ENCODE assay signal across 25 cellular contexts in the genomic region with DNA sequence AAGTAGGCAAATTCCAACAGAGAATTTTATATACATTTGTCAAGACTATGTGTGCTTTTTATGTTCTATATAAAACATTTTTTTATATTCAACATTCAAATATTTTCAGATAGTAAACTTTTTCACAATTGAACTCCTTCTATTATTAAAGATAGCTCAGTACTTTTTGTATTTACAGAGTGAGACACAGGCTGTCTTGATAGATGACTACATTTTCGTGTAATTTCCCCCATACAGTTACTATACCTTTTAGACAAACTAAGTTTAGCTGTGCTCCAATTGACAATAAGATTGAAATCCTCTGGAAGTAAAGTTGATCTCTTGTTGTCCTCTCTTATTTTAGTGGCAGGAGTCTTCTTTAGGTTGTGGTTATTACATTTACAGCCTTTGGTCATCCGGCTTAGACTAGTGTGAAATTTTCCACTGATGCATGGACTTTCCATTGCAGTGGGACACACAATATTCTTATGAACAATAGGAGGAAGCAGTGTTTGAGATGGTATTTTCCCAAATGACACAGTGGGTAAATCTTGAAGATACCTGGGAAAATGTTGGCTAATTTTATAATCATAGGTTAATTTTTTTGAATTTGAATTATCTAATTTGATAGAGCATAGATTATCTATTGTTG. TPM values are rescaled to one million over a fixed set of nuclear protein-coding genes. Genes with fewer than 3 reads are reported as not detected.
DNase-seq lines count a peak whose midpoint lies in the region; ATAC-seq, FAIRE-seq and TF ChIP-seq lines count a peak whose summit lies in the region.
"Had no signal": no experiment of that assay in that cellular context is flagged by ENCODE, and none has a peak within 500 bp of the region (broad histone marks: within the 10 kb centered on the region; RNA-seq: fewer than 3 reads in every experiment).

No MANE protein-coding gene starts in this region.

- peak; percentile 85 for ATAC-seq in PC-3
- no peak for ATAC-seq in pancreas
- ATAC-seq in HG03342 (IDR thresholded peaks at IDR 0.05; ENCODE audit: unreplicated experiment): no peak

- intact Hi-C loops in PC-3 (cut with micrococcal nuclease) (loop anchor here (10.0 kb wide), 1 partner anchor 887 kb away; no protein-coding TSS in a partner anchor), pancreas (cut with DNase I) (no loop called here)

- no peaks in the 10 kb centered on the region for H3K36me3 Mint-ChIP-seq in endothelial cell (ENCODE audit: low read depth, unreplicated experiment)
- H3K36me3 Mint-ChIP-seq: IgD-negative memory B cell had no signal

- H3K9ac ChIP-seq in GM23248: no peak overlapping the region
- H3K9ac ChIP-seq in PC-3 (ENCODE audit: low read length): no peak overlapping the region

- H3K4me1 ChIP-seq in GM23248 (ENCODE audit: insufficient read depth) (peaks cover 17% of the 10 kb centered on the region), PC-3 (ENCODE audit: insufficient read depth, low read length) (no peaks in the 10 kb centered on the region), osteoblast (ENCODE audit: insufficient read depth, low read length) (peaks cover 11% of the 10 kb centered on the region), pancreas (no peaks in the 10 kb centered on the region)
- H3K4me1 ChIP-seq: Peyer's patch had no signal

- H3K36me3 ChIP-seq in GM23248 (ENCODE audit: low read depth) (no peaks in the 10 kb centered on the region), PC-3 (ENCODE audit: low read depth, low read length) (no peaks in the 10 kb centered on the region), osteoblast (ENCODE audit: insufficient read depth, low read length) (no peaks in the 10 kb centered on the region), pancreas (no peaks in the 10 kb centered on the region)
- H3K36me3 ChIP-seq: Peyer's patch had no signal

- POLR2A ChIA-PET in PC-3 (lab: Charles Lee; ENCODE audit: unreplicated experiment): no interaction called here

- H3K27ac ChIP-seq in GM23248 (peak overlapping the region; percentile 40), PC-3 (ENCODE audit: low read length) (no peak overlapping the region), osteoblast (ENCODE audit: low read depth, low read length) (peak overlapping the region; percentile 72), pancreas (no peak overlapping the region)
- H3K27ac ChIP-seq: Peyer's patch, SK-N-MC had no signal

- H3K9me2 ChIP-seq in GM23248 (ENCODE audit: insufficient read depth) (no peaks in the 10 kb centered on the region), PC-3 (replicated peaks; ENCODE audit: low read length) (no peaks in the 10 kb centered on the region)

- H3K9me3 Mint-ChIP-seq in endothelial cell (ENCODE audit: unreplicated experiment): no peaks in the 10 kb centered on the region
- H3K9me3 Mint-ChIP-seq: H9, IgD-negative memory B cell had no signal

- peaks cover under 1% of the 10 kb centered on the region for H3K27me3 Mint-ChIP-seq in endothelial cell (ENCODE audit: unreplicated experiment)
- H3K27me3 Mint-ChIP-seq: IgD-negative memory B cell had no signal

- no peaks in the 10 kb centered on the region for H4K20me1 ChIP-seq in GM23248 (ENCODE audit: insufficient read depth)
- H4K20me1 ChIP-seq in PC-3 (ENCODE audit: low read length): no peaks in the 10 kb centered on the region
- no peaks in the 10 kb centered on the region for H4K20me1 ChIP-seq in osteoblast (ENCODE audit: insufficient read depth, low read length)

- CTCF ChIA-PET in PC-3 (lab: Charles Lee): interaction anchor here (0.6 kb wide), 1 partner anchor 64 kb away, joined by 4 read pairs; no protein-coding TSS in a partner anchor

- H3K9me3 ChIP-seq in GM23248 (ENCODE audit: low read depth) (no peaks in the 10 kb centered on the region), PC-3 (ENCODE audit: low read length) (no peaks in the 10 kb centered on the region), osteoblast (ENCODE audit: low read depth, low read length) (no peaks in the 10 kb centered on the region), pancreas (no peaks in the 10 kb centered on the region)
- H3K9me3 ChIP-seq: Peyer's patch had no signal

- H3K79me2 ChIP-seq in GM23248 (ENCODE audit: insufficient read depth): no peaks in the 10 kb centered on the region
- H3K79me2 ChIP-seq in PC-3 (ENCODE audit: low read length): no peaks in the 10 kb centered on the region
- no peaks in the 10 kb centered on the region for H3K79me2 ChIP-seq in osteoblast (ENCODE audit: insufficient read depth, low read length)

- 76 to 83% methylated on average over 2 of the region's 2 CpGs for WGBS in GM23248 (ENCODE audit: low coverage in 1 of 2, low lambda C conversion rate in 2 of 2, missing lambda C conversion rate in 2 of 2), 2 experiments
- WGBS in pancreas, 2 donors: 50 to 51% methylated on average over 2 of the region's 2 CpGs

- TF ChIP-seq CTCF in PC-3 (conservative IDR thresholded peaks at IDR 0.05; ENCODE audit: low read depth, low read length) (no peak), endothelial cell (IDR thresholded peaks at IDR 0.05; ENCODE audit: unreplicated experiment) (no peak), osteoblast (IDR thresholded peaks at IDR 0.05; ENCODE audit: extremely low read depth, low read depth, low read length) (no peak), pancreas (IDR thresholded peaks at IDR 0.05) (no peak)

- DNase-seq in GM23248 (peak; percentile 23), PC-3 (peak; percentile 13), endothelial cell (ENCODE audit: low spot score) (no peak), osteoblast (ENCODE audit: insufficient read length, low spot score, missing footprints) (no peak), pancreas (no peak), NCI-H526 treated with DMSO at 0.1 percent for 48 hours (lab: John Stamatoyannopoulos, UW) (no peak), cerebellar cortex (ENCODE audit: low spot score) (no peak)
- DNase-seq: 8988T, DMS153, DND-41, H9, NCI-H1092, NCI-H1417 treated with DMSO at 0.1 percent for 48 hours, NCI-H1694 treated with DMSO at 0.1 percent for 48 hours, NCI-H2081, NCI-H2227 treated with DMSO at 0.1 percent for 48 hours, NCI-H69, Peyer's patch, SHP77 treated with DMSO at 0.1 percent for 48 hours had no signal

- BruUV-seq in PC-3 (replicated peaks; lab: Mats Ljungman, UMichigan): no TSS peak

- H3K4me3 Mint-ChIP-seq in endothelial cell (ENCODE audit: unreplicated experiment): no peak overlapping the region
- H3K4me3 Mint-ChIP-seq: H9, IgD-negative memory B cell had no signal

- FAIRE-seq in pancreas (lab: Jason Lieb, UNC): no peak
- FAIRE-seq: GM19239 had no signal

- H3K4me3 ChIP-seq in GM23248 (peak overlapping the region; percentile 24), PC-3 (ENCODE audit: low read length) (no peak overlapping the region), osteoblast (ENCODE audit: insufficient read depth, low read length) (no peak overlapping the region), pancreas (no peak overlapping the region)
- H3K4me3 ChIP-seq: Peyer's patch, SK-N-MC had no signal

- H3K27me3 ChIP-seq in GM23248 (replicated peaks; ENCODE audit: insufficient read depth) (no peaks in the 10 kb centered on the region), PC-3 (ENCODE audit: low read length) (no peaks in the 10 kb centered on the region), osteoblast (ENCODE audit: insufficient read depth, low read length) (no peaks in the 10 kb centered on the region), pancreas (no peaks in the 10 kb centered on the region)
- H3K27me3 ChIP-seq: Peyer's patch had no signal

- peaks cover 4% of the 10 kb centered on the region for H3K4me1 Mint-ChIP-seq in endothelial cell (ENCODE audit: unreplicated experiment)
- H3K4me1 Mint-ChIP-seq: H9, IgD-negative memory B cell had no signal

- H3F3A ChIP-seq in GM23248 (ENCODE audit: insufficient read depth) (peaks cover 7% of the 10 kb centered on the region; the same call in 1 of the 2 replicates), PC-3 (ENCODE audit: low read length, unreplicated experiment) (no peaks in the 10 kb centered on the region)

- peak overlapping the region; percentile 17 for H3K27ac Mint-ChIP-seq in endothelial cell (ENCODE audit: unreplicated experiment)
- H3K27ac Mint-ChIP-seq: H9, IgD-negative memory B cell had no signal

- H3K4me2 ChIP-seq in GM23248 (ENCODE audit: unreplicated experiment) (peak overlapping the region; percentile 76), PC-3 (ENCODE audit: low read length) (no peak overlapping the region), osteoblast (ENCODE audit: insufficient read depth, low read length) (peak overlapping the region; percentile 57)

- in situ Hi-C loops in GM23248 (cut with MboI): loop anchor here (25.0 kb wide), 1 partner anchor 316 kb away; no protein-coding TSS in a partner anchor

- H2AFZ ChIP-seq in GM23248: peak overlapping the region; percentile 55
- H2AFZ ChIP-seq in PC-3 (ENCODE audit: low read length): no peak overlapping the region
- peak overlapping the region; percentile 69 for H2AFZ ChIP-seq in osteoblast (ENCODE audit: low read length)

RNA-seq across cellular contexts. Expression of gene ZSWIM2, which starts 21.0 kb away (rescaled TPM):
- total RNA-seq in GM23248 (2014; rRNA removed; shearing (Covaris generic)): not detected in 2 replicates
- polyA plus RNA-seq in GM23248 (2016; fragmentation: Nextera tagmentation; extraction: Ambion mirVana) (not detected in 2 replicates), pancreas (under 1 TPM in 1 of 2 donors, not detected in 1; 0.02 TPM)
- total RNA-seq in PC-3 (2014; rRNA removed) (not detected in 2 replicates), endothelial cell (ENCODE audit: unreplicated experiment) (not detected), osteoblast (0.29 TPM in 1 of 2 replicates, not detected in the other), pancreas (not detected)
- total RNA-seq: H9, NCI-H460, OCI-LY7, Peyer's patch had no signal
- polyA plus RNA-seq: IgD-negative memory B cell had no signal

Comparison
In these comparisons a context has a peak if more than half of its experiments do, and no peak if none do; other contexts are left out.
1. DNase-seq: peak in GM23248 (single experiment) and PC-3 (single experiment); none in endothelial cell (single experiment), osteoblast (single experiment), pancreas (0 of 6), NCI-H526 treated with DMSO at 0.1 percent for 48 hours (single experiment) and cerebellar cortex (single experiment).
2. H3K27ac ChIP-seq: peak in GM23248 (single experiment) and osteoblast (single experiment); none in PC-3 (single experiment) and pancreas (0 of 4).